In the genomic region with DNA sequence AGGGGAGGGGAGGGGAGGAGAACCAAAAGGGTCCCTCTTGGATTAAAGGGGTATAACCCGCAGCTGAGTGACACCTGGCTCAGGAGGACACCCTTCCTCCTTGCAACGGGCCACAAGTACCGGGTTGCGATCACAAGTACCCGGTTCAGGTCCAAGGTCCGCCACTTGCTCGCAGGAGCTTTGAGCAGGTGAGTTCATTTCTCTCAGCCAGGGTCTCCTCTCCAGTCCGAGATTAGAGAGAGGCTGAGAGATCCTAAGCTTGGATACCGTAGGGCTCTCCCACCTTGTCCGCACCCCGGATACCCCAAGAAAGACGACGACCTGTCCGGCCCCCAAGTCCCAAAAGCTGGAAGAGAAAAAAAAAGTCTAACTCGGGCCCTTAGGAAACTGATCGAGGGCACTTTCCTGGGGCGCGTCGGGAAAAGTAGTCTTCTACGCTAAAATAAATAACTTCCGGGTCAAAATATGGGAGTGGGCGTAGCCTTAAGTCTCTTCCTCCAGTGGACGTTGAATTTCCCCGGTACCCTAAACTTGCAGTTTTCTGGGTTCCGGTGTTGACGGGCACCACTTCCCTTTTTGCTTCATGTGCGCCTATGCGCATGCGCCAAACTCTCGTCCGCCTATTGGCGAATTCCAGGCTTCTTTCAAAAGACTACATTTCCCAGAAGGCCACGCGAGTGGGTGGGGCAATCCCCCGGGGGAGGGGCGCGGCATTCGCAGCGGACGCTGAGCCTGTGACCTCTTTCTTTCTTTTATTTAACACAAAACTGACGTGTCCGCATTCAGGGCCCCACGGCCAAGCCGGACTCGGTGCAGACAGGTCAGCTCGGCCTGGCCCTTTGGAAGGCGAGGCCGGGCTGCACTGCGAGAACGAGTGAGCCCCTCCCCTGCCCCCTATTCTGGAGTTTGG, we compare ENCODE assay signal across 8 cellular contexts. TPM values are rescaled to one million over a fixed set of nuclear protein-coding genes. Genes with fewer than 3 reads are reported as not detected.
DNase-seq lines count a peak whose midpoint lies in the region; ATAC-seq lines count a peak whose summit lies in the region.

No MANE protein-coding gene starts in this region.

- peaks cover 7% of the 10 kb centered on the region for H3K36me3 Mint-ChIP-seq in effector memory CD8-positive, alpha-beta T cell (ENCODE audit: insufficient read depth)

- peak; percentile 73 for ATAC-seq in GM21360 (IDR thresholded peaks at IDR 0.05; ENCODE audit: unreplicated experiment)
- peak; percentile 94 for ATAC-seq in effector memory CD8-positive, alpha-beta T cell (replicated peaks)

- peak overlapping the region; percentile 91 to 95 for H3K4me3 Mint-ChIP-seq in effector memory CD8-positive, alpha-beta T cell

- H3K9me3 Mint-ChIP-seq in effector memory CD8-positive, alpha-beta T cell, result no peaks in the 10 kb centered on the region

- peaks cover 9 to 14% of the 10 kb centered on the region in 2 donors for H3K4me1 Mint-ChIP-seq in effector memory CD8-positive, alpha-beta T cell (ENCODE audit: low read depth in 2 of 2)

- no peaks in the 10 kb centered on the region for H3K27me3 Mint-ChIP-seq in effector memory CD8-positive, alpha-beta T cell

- peak overlapping the region; percentile 90 to 96 for H3K27ac Mint-ChIP-seq in effector memory CD8-positive, alpha-beta T cell

- DNase-seq in COLO829 (ENCODE audit: low spot score) (peak; percentile 99), HT-29 (ENCODE audit: low spot score) (peak; percentile 95), medulla oblongata (ENCODE audit: extremely low spot score) (peak; percentile 100)
- DNase-seq in NK-92 treated with Interleukin-12 subunit alpha and Interleukin-12 subunit beta, amount 100 ng/mL, for 24 hours (lab: John Stamatoyannopoulos, UW), result peak; percentile 98
- peak; percentile 99 for DNase-seq in activated CD8-positive, alpha-beta memory T cell treated with anti-CD3 and anti-CD28 coated beads for 4 hours (ENCODE audit: low read depth in 2 of 2)
- DNase-seq in effector memory CD8-positive, alpha-beta T cell, result peak; percentile 99 to 100 (median 100)
- peak; percentile 96 to 99 (median 98) for DNase-seq in stimulated activated CD4-positive, alpha-beta T cell treated with anti-CD3 and anti-CD28 coated beads, TNF-alpha, amount 100 ng/mL, for 48 hours (ENCODE audit: low read depth in 3 of 3)

RNA-seq across cellular contexts. Expression of a gene that starts 4.4 kb away (rescaled TPM):
- not detected in 2 replicates for total RNA-seq in HT-29 (2014; rRNA removed; shearing (Covaris generic))

RNA-seq across cellular contexts. Expression of a gene that starts 8.6 kb away (rescaled TPM):
- 0.37 and 0.74 TPM in 2 replicates for total RNA-seq in HT-29 (2014; rRNA removed; shearing (Covaris generic))

RNA-seq across cellular contexts. Expression of a gene that starts 9.4 kb away (rescaled TPM):
- total RNA-seq in HT-29 (2014; rRNA removed; shearing (Covaris generic)), result 71.7 and 89.0 TPM in 2 replicates

RNA-seq across cellular contexts. Expression of a gene that starts 19.3 kb away (rescaled TPM):
- total RNA-seq in HT-29 (2014; rRNA removed; shearing (Covaris generic)), result 0.08 and 0.20 TPM in 2 replicates

RNA-seq across cellular contexts. Expression of a gene that starts 36.4 kb away (rescaled TPM):
- 19.4 and 25.0 TPM in 2 replicates for total RNA-seq in HT-29 (2014; rRNA removed; shearing (Covaris generic))

Comparison
In these comparisons a context has a peak if more than half of its experiments do, and no peak if none do; other contexts are left out.
1. Peak in every context shown above with its lines: DNase-seq and ATAC-seq.